ENCODE assay signal across 5 cellular contexts in the genomic region with DNA sequence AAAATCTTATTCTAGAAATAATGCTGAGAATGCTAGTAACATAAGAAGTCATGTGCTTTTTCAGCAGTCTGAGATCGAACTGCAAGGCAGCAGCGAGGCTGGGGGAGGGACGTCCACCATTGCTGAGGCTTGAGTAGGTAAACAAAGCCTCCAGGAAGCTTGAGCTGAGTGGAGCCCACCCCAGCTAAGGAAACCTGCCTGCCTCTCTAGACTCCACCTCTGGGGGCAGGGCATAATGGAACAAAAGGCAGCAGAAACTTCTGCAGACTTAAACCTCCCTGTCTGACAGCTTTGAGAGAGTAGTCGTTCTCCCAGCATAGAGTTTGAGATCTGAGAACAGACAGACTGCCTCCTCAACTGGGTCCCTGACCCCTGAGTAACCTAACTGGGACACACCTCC.
DNase-seq lines count a peak whose midpoint lies in the region; ATAC-seq and TF ChIP-seq lines count a peak whose summit lies in the region.
"Not testable (repeated sequence)": the region's sequence is repeated elsewhere in the genome, so short reads cannot be mapped to it uniquely, and the experiment has no call there.

No MANE protein-coding gene starts in this region.

- not testable (repeated sequence) for H3K27me3 Mint-ChIP-seq in GM23338 (ENCODE audit: insufficient read depth, low read depth, poor library complexity); endodermal cell (ENCODE audit: insufficient read depth)

- not testable (repeated sequence) for H3K9me3 ChIP-seq in NT2/D1 (ENCODE audit: insufficient read depth, low read length); endodermal cell (ENCODE audit: control insufficient read depth, low read length)

- H3K27ac ChIP-seq in GM23338 (ENCODE audit: low read depth); endodermal cell (ENCODE audit: low read depth, low read length); mesendoderm (ENCODE audit: low read depth, low read length): not testable (repeated sequence)

- not testable (repeated sequence) for H3F3A ChIP-seq in GM23338 (replicated peaks; ENCODE audit: low read depth)

- not testable (repeated sequence) for H3K56ac ChIP-seq in mesendoderm (ENCODE audit: low read length)

- TF ChIP-seq CTCF in GM23338 (conservative IDR thresholded peaks at IDR 0.05; ENCODE audit: low read depth in 2 of 2), result not testable (repeated sequence)
- peak; percentile 36 for TF ChIP-seq CTCF in endodermal cell (conservative IDR thresholded peaks at IDR 0.05)

- not testable (repeated sequence) for H3K4ac ChIP-seq in mesendoderm (ENCODE audit: low read depth, low read length)

- not testable (repeated sequence) for H3K4me1 ChIP-seq in GM23338 (ENCODE audit: insufficient read depth); NT2/D1 (ENCODE audit: insufficient read depth, insufficient read length); endodermal cell (ENCODE audit: control insufficient read depth, insufficient read depth, low read length); mesendoderm (ENCODE audit: control insufficient read depth, low read depth, low read length)

- H3K79me2 ChIP-seq in GM23338 (replicated peaks; ENCODE audit: insufficient read depth); mesendoderm (ENCODE audit: control insufficient read depth, insufficient read depth, low read length): not testable (repeated sequence)

- H3K4me3 Mint-ChIP-seq in GM23338, endodermal cell: not testable (repeated sequence)

- H3K36me3 ChIP-seq in GM23338 (ENCODE audit: insufficient read depth); NT2/D1 (ENCODE audit: insufficient read depth, insufficient read length, low read length); endodermal cell (ENCODE audit: control insufficient read depth, insufficient read depth, low read length); mesendoderm (ENCODE audit: control insufficient read depth, insufficient read depth, low read length): not testable (repeated sequence)

- 82 to 86% methylated on average over 1 to 4 of the region's 4 CpGs for WGBS in endodermal cell (ENCODE audit: insufficient coverage in 1 of 2, insufficient read length in 1 of 2), 2 experiments
- no CpG with 5 or more reads among the region's 4 CpGs for WGBS in mesendoderm (ENCODE audit: extremely low coverage, insufficient coverage, low lambda C conversion rate)

- H4K20me1 ChIP-seq in GM23338 (replicated peaks; ENCODE audit: insufficient read depth), result not testable (repeated sequence)

- not testable (repeated sequence) for H3K18ac ChIP-seq in mesendoderm (ENCODE audit: low read length)

- H2AK5ac ChIP-seq in mesendoderm (ENCODE audit: low read length), result not testable (repeated sequence)

- H3K4me2 ChIP-seq in GM23338; mesendoderm (ENCODE audit: low read length): not testable (repeated sequence)

- not testable (repeated sequence) for H2BK5ac ChIP-seq in mesendoderm (ENCODE audit: low read length)

- not testable (repeated sequence) for H3K9me2 ChIP-seq in GM23338 (ENCODE audit: insufficient read depth)

- peak; percentile 34 for DNase-seq in GM23338 (ENCODE audit: low spot score)
- peak; percentile 16 for DNase-seq in NT2/D1 (ENCODE audit: low read depth, low spot score)
- DNase-seq in endodermal cell, result peak; percentile 73
- DNase-seq in iPS-NIHi11 (ENCODE audit: low spot score), result peak; percentile 10
- DNase-seq in mesendoderm, result peak; percentile 34

- H2BK15ac ChIP-seq in mesendoderm (replicated peaks; ENCODE audit: low read depth), result not testable (repeated sequence)

- not testable (repeated sequence) for H3K9ac ChIP-seq in NT2/D1 (ENCODE audit: insufficient read length, low read depth); endodermal cell (ENCODE audit: extremely low read depth, low read length, poor library complexity, severe bottlenecking); mesendoderm (ENCODE audit: low read length)

- H3K9me3 Mint-ChIP-seq in GM23338 (peaks cover 44% of the 10 kb centered on the region), endodermal cell (peaks cover 36% of the 10 kb centered on the region)

- H3K23ac ChIP-seq in mesendoderm (ENCODE audit: low read length), result not testable (repeated sequence)

- not testable (repeated sequence) for H2AFZ ChIP-seq in GM23338

- not testable (repeated sequence) for H3K27ac Mint-ChIP-seq in GM23338, endodermal cell

- not testable (repeated sequence) for H2BK120ac ChIP-seq in mesendoderm (ENCODE audit: low read depth, low read length)

- H3K4me1 Mint-ChIP-seq in GM23338, endodermal cell: not testable (repeated sequence)

- H3K27me3 ChIP-seq in GM23338 (ENCODE audit: insufficient read depth); NT2/D1 (ENCODE audit: insufficient read depth, insufficient read length); endodermal cell (ENCODE audit: control insufficient read depth, insufficient read depth, low read length, poor library complexity, severe bottlenecking); mesendoderm (ENCODE audit: insufficient read depth, low read length, poor library complexity): not testable (repeated sequence)

- H4K8ac ChIP-seq in mesendoderm (ENCODE audit: low read depth, low read length), result not testable (repeated sequence)

- not testable (repeated sequence) for H3K4me3 ChIP-seq in GM23338; NT2/D1 (ENCODE audit: insufficient read length, low read depth); endodermal cell (ENCODE audit: low read length); mesendoderm (ENCODE audit: low read length)

- H3K79me1 ChIP-seq in mesendoderm (ENCODE audit: low read length), result not testable (repeated sequence)

- ATAC-seq in GM23338, result not testable (repeated sequence)

- peaks cover 38% of the 10 kb centered on the region for H3K36me3 Mint-ChIP-seq in GM23338 (ENCODE audit: low read depth)
- peaks cover 19% of the 10 kb centered on the region for H3K36me3 Mint-ChIP-seq in endodermal cell (ENCODE audit: low read depth)

- not testable (repeated sequence) for H4K5ac ChIP-seq in mesendoderm (ENCODE audit: low read length)

Comparison
In these comparisons a context has a peak if more than half of its experiments do, and no peak if none do; other contexts are left out.
1. DNase-seq: peak in every context shown above with its lines; median percentile 73 in endodermal cell; 34 in GM23338; 34 in mesendoderm; 16 in NT2/D1; 10 in iPS-NIHi11.